ENCODE assay signal across 9 cellular contexts in genomic region chr4:137532869-137533236, GRCh38. TPM values are rescaled to one million over a fixed set of nuclear protein-coding genes. Genes with fewer than 3 reads are reported as not detected.
DNase-seq lines count a peak whose midpoint lies in the region; ATAC-seq, FAIRE-seq and TF ChIP-seq lines count a peak whose summit lies in the region.
"Had no signal": no experiment of that assay in that cellular context is flagged by ENCODE, and none has a peak within 500 bp of the region (broad histone marks: within the 10 kb centered on the region; RNA-seq: fewer than 3 reads in every experiment).

No MANE protein-coding gene starts in this region.

- no peaks in the 10 kb centered on the region for H3F3A ChIP-seq in neural cell (ENCODE audit: insufficient read depth, low read length, poor library complexity, severe bottlenecking)

- H3K27me3 ChIP-seq in BLaER1: no peaks in the 10 kb centered on the region
- H3K27me3 ChIP-seq in neural cell (ENCODE audit: insufficient read depth, low read depth, low read length): peaks cover 6% of the 10 kb centered on the region

- H3K36me3 ChIP-seq in BLaER1 (peaks cover 16% of the 10 kb centered on the region), neural cell (ENCODE audit: insufficient read depth, low read length) (no peaks in the 10 kb centered on the region)

- H3K4me1 ChIP-seq in BLaER1: peaks cover 59% of the 10 kb centered on the region

- DNase-seq in caudate nucleus (lab: John Stamatoyannopoulos, UW) (no peak), frontal cortex (ENCODE audit: low spot score in 2 of 2) (no peak), NCI-H774 (lab: John Stamatoyannopoulos, UW) (no peak), GM13977 (ENCODE audit: low spot score) (no peak)
- DNase-seq: stimulated activated CD4-positive, alpha-beta T cell treated with anti-CD3 and anti-CD28 coated beads, Interleukin-12 subunit alpha, Interleukin-12 subunit beta, amount 100 ng/mL, for 4 hours had no signal

- peak; percentile 32 for ATAC-seq in HG02798 (IDR thresholded peaks at IDR 0.05; ENCODE audit: poor library complexity, unreplicated experiment)
- ATAC-seq in GM21381 (IDR thresholded peaks at IDR 0.05; ENCODE audit: unreplicated experiment): no peak

- H3K9me3 ChIP-seq in BLaER1: no peaks in the 10 kb centered on the region; the same call in 1 of the 2 replicates
- H3K9me3 ChIP-seq in neural cell (ENCODE audit: low read length): no peaks in the 10 kb centered on the region

- H3K27ac ChIP-seq in BLaER1 (peak overlapping the region; percentile 83), caudate nucleus (ENCODE audit: low read depth, low read length) (peak overlapping the region; percentile 71), neural cell (ENCODE audit: low read length) (no peak overlapping the region)

- H3K4me2 ChIP-seq in BLaER1 (peak overlapping the region; percentile 79), neural cell (ENCODE audit: low read length) (no peak overlapping the region)

- FAIRE-seq in frontal cortex (lab: Jason Lieb, UNC): no peak

- peak overlapping the region; percentile 81 for H3K9ac ChIP-seq in BLaER1
- no peak overlapping the region for H3K9ac ChIP-seq in neural cell (ENCODE audit: low read length)

- in situ Hi-C loops in GM13977 (cut with MboI; ENCODE audit: low pct_unique_long_range_greater_than_20kb, low sequenced_read_pairs, unreplicated experiment): no loop called here

- peaks cover 7% of the 10 kb centered on the region for H3K79me2 ChIP-seq in neural cell (replicated peaks; ENCODE audit: insufficient read depth, low read length)

- H3K9me2 ChIP-seq in neural cell (ENCODE audit: insufficient read depth, low read length): no peaks in the 10 kb centered on the region

- H4K20me1 ChIP-seq in BLaER1: no peaks in the 10 kb centered on the region
- no peaks in the 10 kb centered on the region for H4K20me1 ChIP-seq in neural cell (ENCODE audit: insufficient read depth)

- TF ChIP-seq RAD21 in neural cell (conservative IDR thresholded peaks at IDR 0.05): no peak

- H3K4me3 ChIP-seq in BLaER1 (peak overlapping the region; percentile 73), neural cell (ENCODE audit: low read length) (peak overlapping the region; percentile 64)

- TF ChIP-seq CTCF in neural cell (IDR thresholded peaks at IDR 0.05; ENCODE audit: poor library complexity, severe bottlenecking) (no peak), GM13977 (IDR thresholded peaks at IDR 0.05; ENCODE audit: extremely low read depth, insufficient read depth, missing control alignments) (no peak)

- H2AFZ ChIP-seq in neural cell (ENCODE audit: low read depth, low read length): no peak overlapping the region

- no peak for TF ChIP-seq EP300 in neural cell (conservative IDR thresholded peaks at IDR 0.05; ENCODE audit: poor library complexity, severe bottlenecking)

TF ChIP-seq in neural cell, 6 proteins besides CTCF, POLR2A, EP300 and RAD21:
- TF ChIP-seq REST (IDR thresholded peaks at IDR 0.05; ENCODE audit: borderline replicate concordance) (no peak), MXI1 (conservative IDR thresholded peaks at IDR 0.05; ENCODE audit: poor library complexity, severe bottlenecking) (no peak), TAF1 (IDR thresholded peaks at IDR 0.05; ENCODE audit: low read depth) (no peak), POLR2AphosphoS5 (IDR thresholded peaks at IDR 0.05) (no peak), EZH2 (IDR thresholded peaks at IDR 0.05; ENCODE audit: borderline replicate concordance, insufficient read depth, low read length, poor library complexity, severe bottlenecking) (no peak), SMC3 (conservative IDR thresholded peaks at IDR 0.05; ENCODE audit: poor library complexity) (no peak)

RNA-seq across cellular contexts. Expression of gene PCDH18, which starts 0.6 kb away (rescaled TPM):
- polyA plus RNA-seq in neural cell: 0.09 and 0.80 TPM in 2 replicates
- polyA minus RNA-seq in neural cell: 1.7 and 1.9 TPM in 2 replicates
- 30.6 TPM for total RNA-seq in frontal cortex
